ENCODE assay signal across 8 cellular contexts in genomic region chr4:153573881-153574807, GRCh38.
DNase-seq lines count a peak whose midpoint lies in the region; ATAC-seq lines count a peak whose summit lies in the region.

No MANE protein-coding gene starts in this region.

- DNase-seq in DMS53 (lab: John Stamatoyannopoulos, UW) (peak; percentile 59), MV-4-11 (lab: John Stamatoyannopoulos, UW) (peak; percentile 61), dermis microvascular lymphatic vessel endothelial cell (ENCODE audit: low read depth in 2 of 2) (peak; percentile 75 to 87), mucosa of gallbladder (ENCODE audit: low spot score) (peak; percentile 67)
- DNase-seq in activated CD4-positive, alpha-beta T cell treated with anti-CD3 and anti-CD28 coated beads for 4 hours = peak; percentile 65 to 67
- DNase-seq in stimulated activated CD8-positive, alpha-beta memory T cell treated with anti-CD3 and anti-CD28 coated beads, Interleukin-7, amount 100 ng/mL, for 48 hours (ENCODE audit: extremely low read depth in 1 of 2, low read depth in 1 of 2) = peak; percentile 3 to 26

- ATAC-seq in GM21526 (IDR thresholded peaks at IDR 0.05; ENCODE audit: low FRiP score, unreplicated experiment) = peak; percentile 60
- no peak for ATAC-seq in HG03025 (IDR thresholded peaks at IDR 0.05; ENCODE audit: low FRiP score, unreplicated experiment)

Comparison
In these comparisons a context has a peak if more than half of its experiments do, and no peak if none do; other contexts are left out.
1. DNase-seq: peak in every context shown above with its lines; median percentile 81 in dermis microvascular lymphatic vessel endothelial cell; 67 in mucosa of gallbladder; 66 in activated CD4-positive, alpha-beta T cell treated with anti-CD3 and anti-CD28 coated beads for 4 hours; 61 in MV-4-11; 59 in DMS53; 14 in stimulated activated CD8-positive, alpha-beta memory T cell treated with anti-CD3 and anti-CD28 coated beads, Interleukin-7, amount 100 ng/mL, for 48 hours.